In the genomic region with DNA sequence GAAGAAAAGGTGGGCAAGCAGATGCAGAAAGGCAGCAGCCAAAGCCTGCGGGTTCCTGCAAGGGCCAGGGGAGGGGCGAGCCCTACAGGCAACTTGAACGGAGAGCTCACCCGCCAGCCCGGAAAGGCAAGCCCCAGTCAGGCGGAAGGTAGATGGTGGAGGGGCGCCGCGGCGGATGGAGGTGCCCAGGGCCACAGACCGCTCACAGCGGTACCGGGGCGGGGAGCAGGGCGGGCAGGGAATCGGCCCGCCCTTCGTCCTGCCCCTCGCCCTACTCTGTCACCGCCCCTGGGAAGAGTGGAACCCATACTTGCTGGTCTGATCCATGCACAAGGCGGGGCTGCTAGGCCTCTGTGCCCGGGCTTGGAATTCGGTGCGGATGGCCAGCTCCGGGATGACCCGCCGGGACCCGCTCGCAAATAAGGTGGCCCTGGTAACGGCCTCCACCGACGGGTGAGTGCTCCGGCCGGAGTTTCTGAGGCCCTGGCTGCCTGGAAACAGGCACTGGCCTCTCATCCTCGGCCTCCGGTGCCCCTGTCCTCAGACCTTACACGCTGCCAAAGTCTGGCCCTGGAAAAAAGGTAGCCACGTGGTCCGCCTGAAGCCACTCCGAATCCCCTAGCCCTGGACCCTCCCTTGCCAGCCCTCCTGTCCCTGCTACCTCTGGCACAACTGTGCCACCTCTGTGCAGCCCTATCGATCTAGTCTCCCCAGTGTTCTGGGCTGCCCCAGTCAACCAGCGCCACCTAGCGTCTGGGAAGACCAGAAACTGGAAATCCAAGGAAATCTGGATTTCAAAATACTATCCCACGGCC, we compare ENCODE assay signal across 1 cellular context.
A peak's percentile ranks its signal among the peaks of the same experiment; 100 is the strongest.
TF ChIP-seq lines count a peak whose summit lies in the region.

A gene (plus strand): TSS at position 307 of the 815 bp plus-strand sequence. CDS start 19 bp downstream, at position 326.

TF ChIP-seq in HepG2, 621 proteins besides CTCF, POLR2A, EP300 and RAD21 (continued from another document and continues in another):
- peak; percentile 70 for TF ChIP-seq HNRNPK (IDR thresholded peaks at IDR 0.05; ENCODE audit: low read depth, low read length, poor library complexity, severe bottlenecking)
- no peak; the same call in 1 of the 2 replicates for TF ChIP-seq ZNF3 (CRISPR knock-in tag; IDR thresholded peaks at IDR 0.05)
- TF ChIP-seq, protein P1, sequence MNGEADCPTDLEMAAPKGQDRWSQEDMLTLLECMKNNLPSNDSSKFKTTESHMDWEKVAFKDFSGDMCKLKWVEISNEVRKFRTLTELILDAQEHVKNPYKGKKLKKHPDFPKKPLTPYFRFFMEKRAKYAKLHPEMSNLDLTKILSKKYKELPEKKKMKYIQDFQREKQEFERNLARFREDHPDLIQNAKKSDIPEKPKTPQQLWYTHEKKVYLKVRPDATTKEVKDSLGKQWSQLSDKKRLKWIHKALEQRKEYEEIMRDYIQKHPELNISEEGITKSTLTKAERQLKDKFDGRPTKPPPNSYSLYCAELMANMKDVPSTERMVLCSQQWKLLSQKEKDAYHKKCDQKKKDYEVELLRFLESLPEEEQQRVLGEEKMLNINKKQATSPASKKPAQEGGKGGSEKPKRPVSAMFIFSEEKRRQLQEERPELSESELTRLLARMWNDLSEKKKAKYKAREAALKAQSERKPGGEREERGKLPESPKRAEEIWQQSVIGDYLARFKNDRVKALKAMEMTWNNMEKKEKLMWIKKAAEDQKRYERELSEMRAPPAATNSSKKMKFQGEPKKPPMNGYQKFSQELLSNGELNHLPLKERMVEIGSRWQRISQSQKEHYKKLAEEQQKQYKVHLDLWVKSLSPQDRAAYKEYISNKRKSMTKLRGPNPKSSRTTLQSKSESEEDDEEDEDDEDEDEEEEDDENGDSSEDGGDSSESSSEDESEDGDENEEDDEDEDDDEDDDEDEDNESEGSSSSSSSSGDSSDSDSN (CRISPR knock-in tag; IDR thresholded peaks at IDR 0.05), result peak; percentile 99
- TF ChIP-seq ZBTB3 (CRISPR knock-in tag; IDR thresholded peaks at IDR 0.05; ENCODE audit: borderline replicate concordance, low read depth), result peak; percentile 85; the same call in 1 of the 2 replicates
- peak; percentile 67 for TF ChIP-seq NFATC3 (CRISPR knock-in tag; IDR thresholded peaks at IDR 0.05)
- peak; percentile 95; the same call in 1 of the 2 replicates for TF ChIP-seq ZNF550 (CRISPR knock-in tag; IDR thresholded peaks at IDR 0.05; ENCODE audit: borderline replicate concordance)
- TF ChIP-seq MTA3 (CRISPR knock-in tag; IDR thresholded peaks at IDR 0.05), result no peak; the same call in 1 of the 2 replicates
- peak; percentile 94 for TF ChIP-seq CBX1 (IDR thresholded peaks at IDR 0.05; ENCODE audit: low read depth)
- TF ChIP-seq PAX8 (CRISPR knock-in tag; IDR thresholded peaks at IDR 0.05; ENCODE audit: borderline replicate concordance), result peak; percentile 94; the same call in 1 of the 2 replicates
- peak; percentile 88; the same call in 1 of the 2 replicates for TF ChIP-seq MTA1 (CRISPR knock-in tag; IDR thresholded peaks at IDR 0.05; ENCODE audit: borderline replicate concordance)
- TF ChIP-seq SP4 (CRISPR knock-in tag; IDR thresholded peaks at IDR 0.05), result peak; percentile 95
- TF ChIP-seq STAG1 (CRISPR knock-in tag; IDR thresholded peaks at IDR 0.05), result peak; percentile 89
- TF ChIP-seq, protein P2, sequence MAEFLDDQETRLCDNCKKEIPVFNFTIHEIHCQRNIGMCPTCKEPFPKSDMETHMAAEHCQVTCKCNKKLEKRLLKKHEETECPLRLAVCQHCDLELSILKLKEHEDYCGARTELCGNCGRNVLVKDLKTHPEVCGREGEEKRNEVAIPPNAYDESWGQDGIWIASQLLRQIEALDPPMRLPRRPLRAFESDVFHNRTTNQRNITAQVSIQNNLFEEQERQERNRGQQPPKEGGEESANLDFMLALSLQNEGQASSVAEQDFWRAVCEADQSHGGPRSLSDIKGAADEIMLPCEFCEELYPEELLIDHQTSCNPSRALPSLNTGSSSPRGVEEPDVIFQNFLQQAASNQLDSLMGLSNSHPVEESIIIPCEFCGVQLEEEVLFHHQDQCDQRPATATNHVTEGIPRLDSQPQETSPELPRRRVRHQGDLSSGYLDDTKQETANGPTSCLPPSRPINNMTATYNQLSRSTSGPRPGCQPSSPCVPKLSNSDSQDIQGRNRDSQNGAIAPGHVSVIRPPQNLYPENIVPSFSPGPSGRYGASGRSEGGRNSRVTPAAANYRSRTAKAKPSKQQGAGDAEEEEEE (CRISPR knock-in tag; IDR thresholded peaks at IDR 0.05; ENCODE audit: borderline replicate concordance), result peak; percentile 97
- TF ChIP-seq NFIB (CRISPR knock-in tag; IDR thresholded peaks at IDR 0.05; ENCODE audit: borderline replicate concordance), result no peak; the same call in 1 of the 2 replicates
- peak; percentile 92 for TF ChIP-seq ZNF160 (CRISPR knock-in tag; IDR thresholded peaks at IDR 0.05)
- no peak for TF ChIP-seq SOX5 (CRISPR knock-in tag; IDR thresholded peaks at IDR 0.05; ENCODE audit: borderline replicate concordance)
- no peak for TF ChIP-seq EZH2 (conservative IDR thresholded peaks at IDR 0.05; ENCODE audit: low read depth, low read length)
- peak; percentile 64 for TF ChIP-seq ZMYM3 (CRISPR knock-in tag; IDR thresholded peaks at IDR 0.05)
- TF ChIP-seq SCMH1 (CRISPR knock-in tag; IDR thresholded peaks at IDR 0.05; ENCODE audit: borderline replicate concordance), result no peak
- TF ChIP-seq, protein P3, sequence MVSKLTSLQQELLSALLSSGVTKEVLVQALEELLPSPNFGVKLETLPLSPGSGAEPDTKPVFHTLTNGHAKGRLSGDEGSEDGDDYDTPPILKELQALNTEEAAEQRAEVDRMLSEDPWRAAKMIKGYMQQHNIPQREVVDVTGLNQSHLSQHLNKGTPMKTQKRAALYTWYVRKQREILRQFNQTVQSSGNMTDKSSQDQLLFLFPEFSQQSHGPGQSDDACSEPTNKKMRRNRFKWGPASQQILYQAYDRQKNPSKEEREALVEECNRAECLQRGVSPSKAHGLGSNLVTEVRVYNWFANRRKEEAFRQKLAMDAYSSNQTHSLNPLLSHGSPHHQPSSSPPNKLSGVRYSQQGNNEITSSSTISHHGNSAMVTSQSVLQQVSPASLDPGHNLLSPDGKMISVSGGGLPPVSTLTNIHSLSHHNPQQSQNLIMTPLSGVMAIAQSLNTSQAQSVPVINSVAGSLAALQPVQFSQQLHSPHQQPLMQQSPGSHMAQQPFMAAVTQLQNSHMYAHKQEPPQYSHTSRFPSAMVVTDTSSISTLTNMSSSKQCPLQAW (CRISPR knock-in tag; IDR thresholded peaks at IDR 0.05), result peak; percentile 89
- TF ChIP-seq, protein P4, sequence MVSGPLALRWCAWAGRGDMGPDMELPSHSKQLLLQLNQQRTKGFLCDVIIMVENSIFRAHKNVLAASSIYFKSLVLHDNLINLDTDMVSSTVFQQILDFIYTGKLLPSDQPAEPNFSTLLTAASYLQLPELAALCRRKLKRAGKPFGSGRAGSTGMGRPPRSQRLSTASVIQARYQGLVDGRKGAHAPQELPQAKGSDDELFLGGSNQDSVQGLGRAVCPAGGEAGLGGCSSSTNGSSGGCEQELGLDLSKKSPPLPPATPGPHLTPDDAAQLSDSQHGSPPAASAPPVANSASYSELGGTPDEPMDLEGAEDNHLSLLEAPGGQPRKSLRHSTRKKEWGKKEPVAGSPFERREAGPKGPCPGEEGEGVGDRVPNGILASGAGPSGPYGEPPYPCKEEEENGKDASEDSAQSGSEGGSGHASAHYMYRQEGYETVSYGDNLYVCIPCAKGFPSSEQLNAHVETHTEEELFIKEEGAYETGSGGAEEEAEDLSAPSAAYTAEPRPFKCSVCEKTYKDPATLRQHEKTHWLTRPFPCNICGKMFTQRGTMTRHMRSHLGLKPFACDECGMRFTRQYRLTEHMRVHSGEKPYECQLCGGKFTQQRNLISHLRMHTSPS (CRISPR knock-in tag; IDR thresholded peaks at IDR 0.05; ENCODE audit: low read depth), result peak; percentile 99
- peak; percentile 69; the same call in 1 of the 2 replicates for TF ChIP-seq HNF4G (IDR thresholded peaks at IDR 0.05; ENCODE audit: borderline replicate concordance, low read depth, low read length)
- TF ChIP-seq HNF4G (CRISPR knock-in tag; IDR thresholded peaks at IDR 0.05; ENCODE audit: borderline replicate concordance, low read depth), result peak; percentile 86
- TF ChIP-seq IKZF1 (IDR thresholded peaks at IDR 0.05), result no peak
- TF ChIP-seq, protein P5, sequence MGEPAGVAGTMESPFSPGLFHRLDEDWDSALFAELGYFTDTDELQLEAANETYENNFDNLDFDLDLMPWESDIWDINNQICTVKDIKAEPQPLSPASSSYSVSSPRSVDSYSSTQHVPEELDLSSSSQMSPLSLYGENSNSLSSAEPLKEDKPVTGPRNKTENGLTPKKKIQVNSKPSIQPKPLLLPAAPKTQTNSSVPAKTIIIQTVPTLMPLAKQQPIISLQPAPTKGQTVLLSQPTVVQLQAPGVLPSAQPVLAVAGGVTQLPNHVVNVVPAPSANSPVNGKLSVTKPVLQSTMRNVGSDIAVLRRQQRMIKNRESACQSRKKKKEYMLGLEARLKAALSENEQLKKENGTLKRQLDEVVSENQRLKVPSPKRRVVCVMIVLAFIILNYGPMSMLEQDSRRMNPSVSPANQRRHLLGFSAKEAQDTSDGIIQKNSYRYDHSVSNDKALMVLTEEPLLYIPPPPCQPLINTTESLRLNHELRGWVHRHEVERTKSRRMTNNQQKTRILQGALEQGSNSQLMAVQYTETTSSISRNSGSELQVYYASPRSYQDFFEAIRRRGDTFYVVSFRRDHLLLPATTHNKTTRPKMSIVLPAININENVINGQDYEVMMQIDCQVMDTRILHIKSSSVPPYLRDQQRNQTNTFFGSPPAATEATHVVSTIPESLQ (CRISPR knock-in tag; conservative IDR thresholded peaks at IDR 0.05), result peak; percentile 71; the same call in 1 of the 2 replicates
- peak; percentile 97; the same call in 1 of the 2 replicates for TF ChIP-seq ZNF543 (CRISPR knock-in tag; IDR thresholded peaks at IDR 0.05)
- TF ChIP-seq, protein P6, sequence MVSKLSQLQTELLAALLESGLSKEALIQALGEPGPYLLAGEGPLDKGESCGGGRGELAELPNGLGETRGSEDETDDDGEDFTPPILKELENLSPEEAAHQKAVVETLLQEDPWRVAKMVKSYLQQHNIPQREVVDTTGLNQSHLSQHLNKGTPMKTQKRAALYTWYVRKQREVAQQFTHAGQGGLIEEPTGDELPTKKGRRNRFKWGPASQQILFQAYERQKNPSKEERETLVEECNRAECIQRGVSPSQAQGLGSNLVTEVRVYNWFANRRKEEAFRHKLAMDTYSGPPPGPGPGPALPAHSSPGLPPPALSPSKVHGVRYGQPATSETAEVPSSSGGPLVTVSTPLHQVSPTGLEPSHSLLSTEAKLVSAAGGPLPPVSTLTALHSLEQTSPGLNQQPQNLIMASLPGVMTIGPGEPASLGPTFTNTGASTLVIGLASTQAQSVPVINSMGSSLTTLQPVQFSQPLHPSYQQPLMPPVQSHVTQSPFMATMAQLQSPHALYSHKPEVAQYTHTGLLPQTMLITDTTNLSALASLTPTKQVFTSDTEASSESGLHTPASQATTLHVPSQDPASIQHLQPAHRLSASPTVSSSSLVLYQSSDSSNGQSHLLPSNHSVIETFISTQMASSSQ (IDR thresholded peaks at IDR 0.05; ENCODE audit: low read depth), result peak; percentile 58
- TF ChIP-seq, protein P6 (CRISPR knock-in tag; IDR thresholded peaks at IDR 0.05; ENCODE audit: borderline replicate concordance), result peak; percentile 80; the same call in 1 of the 2 replicates
- peak; percentile 98 for TF ChIP-seq ZNF891 (CRISPR knock-in tag; IDR thresholded peaks at IDR 0.05)
- TF ChIP-seq KAT7 (CRISPR knock-in tag; IDR thresholded peaks at IDR 0.05; ENCODE audit: borderline replicate concordance), result peak; percentile 95; the same call in 1 of the 2 replicates
- peak; percentile 79; the same call in 1 of the 2 replicates for TF ChIP-seq SP5 (CRISPR knock-in tag; IDR thresholded peaks at IDR 0.05; ENCODE audit: borderline replicate concordance, low read depth)
- peak; percentile 99; the same call in 1 of the 2 replicates for TF ChIP-seq ZNF678 (CRISPR knock-in tag; IDR thresholded peaks at IDR 0.05)
- peak; percentile 85 for TF ChIP-seq U2AF1 (optimal IDR thresholded peaks at IDR 0.05; ENCODE audit: low read depth, low read length)
- peak; percentile 16 for TF ChIP-seq JUND (CRISPR knock-in tag; IDR thresholded peaks at IDR 0.05)
- TF ChIP-seq HES4 (CRISPR knock-in tag; IDR thresholded peaks at IDR 0.05; ENCODE audit: borderline replicate concordance), result peak; percentile 99
- TF ChIP-seq ZNF256 (CRISPR knock-in tag; conservative IDR thresholded peaks at IDR 0.05), result peak; percentile 97
- TF ChIP-seq SIX4 (CRISPR knock-in tag; IDR thresholded peaks at IDR 0.05), result peak; percentile 78
- TF ChIP-seq GABPB1 (CRISPR knock-in tag; IDR thresholded peaks at IDR 0.05), result peak; percentile 87
- peak; percentile 83; the same call in 1 of the 2 replicates for TF ChIP-seq ATAD3A (CRISPR knock-in tag; IDR thresholded peaks at IDR 0.05)
- peak; percentile 75; the same call in 1 of the 2 replicates for TF ChIP-seq ZNF431 (CRISPR knock-in tag; IDR thresholded peaks at IDR 0.05; ENCODE audit: borderline replicate concordance, low read depth)
- TF ChIP-seq, protein P7, sequence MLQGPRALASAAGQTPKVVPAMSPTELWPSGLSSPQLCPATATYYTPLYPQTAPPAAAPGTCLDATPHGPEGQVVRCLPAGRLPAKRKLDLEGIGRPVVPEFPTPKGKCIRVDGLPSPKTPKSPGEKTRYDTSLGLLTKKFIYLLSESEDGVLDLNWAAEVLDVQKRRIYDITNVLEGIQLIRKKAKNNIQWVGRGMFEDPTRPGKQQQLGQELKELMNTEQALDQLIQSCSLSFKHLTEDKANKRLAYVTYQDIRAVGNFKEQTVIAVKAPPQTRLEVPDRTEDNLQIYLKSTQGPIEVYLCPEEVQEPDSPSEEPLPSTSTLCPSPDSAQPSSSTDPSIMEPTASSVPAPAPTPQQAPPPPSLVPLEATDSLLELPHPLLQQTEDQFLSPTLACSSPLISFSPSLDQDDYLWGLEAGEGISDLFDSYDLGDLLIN (CRISPR knock-in tag; IDR thresholded peaks at IDR 0.05; ENCODE audit: borderline replicate concordance), result 0 out of 2 replicates have a peak, but pooled peaks have one; percentile 52
- TF ChIP-seq ZNF724P (CRISPR knock-in tag; IDR thresholded peaks at IDR 0.05; ENCODE audit: borderline replicate concordance), result no peak
- TF ChIP-seq ZKSCAN5 (CRISPR knock-in tag; IDR thresholded peaks at IDR 0.05), result peak; percentile 76; the same call in 1 of the 2 replicates
